Comparison of ENCODE assay signal across 8 cellular contexts in genomic region chr7:74850833-74851721, GRCh38. TPM values are rescaled to one million over a fixed set of nuclear protein-coding genes. Genes with fewer than 3 reads are reported as not detected.
DNase-seq lines count a peak whose midpoint lies in the region; ATAC-seq, FAIRE-seq and TF ChIP-seq lines count a peak whose summit lies in the region.
"Not testable (repeated sequence)": the region's sequence is repeated elsewhere in the genome, so short reads cannot be mapped to it uniquely, and the experiment has no call there.

TSS of gene GTF2IRD2 (minus strand) at chr7:74851605. CDS start at chr7:74836378, 15,227 bp downstream.

- not testable (repeated sequence) for H2BK5ac ChIP-seq in H1 (ENCODE audit: low read depth, low read length)

- not testable (repeated sequence) for TF ChIP-seq POLR2A in H1 (IDR thresholded peaks at IDR 0.05; ENCODE audit: control extremely low read depth in 1 of 2, low read depth in 2 of 2, low read length in 2 of 2)

- not testable (repeated sequence) for H3K79me1 ChIP-seq in H1 (ENCODE audit: low read depth, low read length)

- H3K23ac ChIP-seq in H1 (ENCODE audit: insufficient read length), result not testable (repeated sequence)

- H3K9ac ChIP-seq in H1 (replicated peaks in 1 of 4; ENCODE audit: extremely low read depth in 1 of 4, low read depth in 3 of 4, low read length in 3 of 4), result peak within 1 kb of the TSS in 1 of 4 experiments; percentile 79; a peak in 1 of 7 replicates

- H3K27me3 Mint-ChIP-seq in activated CD4-positive, alpha-beta memory T cell treated with anti-CD3 and anti-CD28 coated beads, Interleukin-2, amount 10 ng/mL, durations not matched to agents 7 days and 5 days; stimulated activated naive B cell treated with anti-CD40 and anti-IgM and Interleukin-4, amounts not matched to agents 10 μg/mL and 1 μg/mL and 100 μg/mL, for 72 hours: not testable (repeated sequence)

- not testable (repeated sequence) for DNase-seq in LNCaP clone FGC (ENCODE audit: low read depth); H1 (ENCODE audit: low read depth in 1 of 2, low spot score in 2 of 2); mesenteric fat pad (ENCODE audit: low spot score); stimulated activated naive B cell treated with anti-CD40 and anti-IgM and Interleukin-4, amounts not matched to agents 10 μg/mL and 1 μg/mL and 100 μg/mL, for 72 hours
- peak; percentile 81 for DNase-seq in activated CD4-positive, alpha-beta memory T cell treated with anti-CD3 and anti-CD28 coated beads, Interleukin-2, amount 10 ng/mL, durations not matched to agents 7 days and 5 days

- H3K27ac ChIP-seq in C4-2B, result peak within 1 kb of the TSS; percentile 87
- H3K27ac ChIP-seq in H1 (ENCODE audit: low read depth, low read length), result not testable (repeated sequence)

- H3K27ac Mint-ChIP-seq in activated CD4-positive, alpha-beta memory T cell treated with anti-CD3 and anti-CD28 coated beads, Interleukin-2, amount 10 ng/mL, durations not matched to agents 7 days and 5 days, result peak within 1 kb of the TSS; percentile 73
- peak within 1 kb of the TSS; percentile 82 for H3K27ac Mint-ChIP-seq in stimulated activated naive B cell treated with anti-CD40 and anti-IgM and Interleukin-4, amounts not matched to agents 10 μg/mL and 1 μg/mL and 100 μg/mL, for 72 hours

- peak within 1 kb of the TSS; percentile 68 for H3K4me3 Mint-ChIP-seq in activated CD4-positive, alpha-beta memory T cell treated with anti-CD3 and anti-CD28 coated beads, Interleukin-2, amount 10 ng/mL, durations not matched to agents 7 days and 5 days
- peak within 1 kb of the TSS; percentile 60 to 80 for H3K4me3 Mint-ChIP-seq in stimulated activated naive B cell treated with anti-CD40 and anti-IgM and Interleukin-4, amounts not matched to agents 10 μg/mL and 1 μg/mL and 100 μg/mL, for 72 hours

- H3K36me3 ChIP-seq in H1 (ENCODE audit: control insufficient read depth in 2 of 4, insufficient read depth in 4 of 4, low read length in 3 of 4), result not testable (repeated sequence)

- not testable (repeated sequence) for H2BK120ac ChIP-seq in H1 (replicated peaks; ENCODE audit: low read depth, low read length)

- H3K36me3 Mint-ChIP-seq in activated CD4-positive, alpha-beta memory T cell treated with anti-CD3 and anti-CD28 coated beads, Interleukin-2, amount 10 ng/mL, durations not matched to agents 7 days and 5 days (ENCODE audit: low read depth); stimulated activated naive B cell treated with anti-CD40 and anti-IgM and Interleukin-4, amounts not matched to agents 10 μg/mL and 1 μg/mL and 100 μg/mL, for 72 hours: not testable (repeated sequence)

- not testable (repeated sequence) for H3K4ac ChIP-seq in H1 (replicated peaks; ENCODE audit: insufficient read length, low read depth, low read length)

- not testable (repeated sequence) for H2AFZ ChIP-seq in H1 (ENCODE audit: low read length)

- not testable (repeated sequence) for H3K14ac ChIP-seq in H1 (ENCODE audit: insufficient read length)

- not testable (repeated sequence) for H4K5ac ChIP-seq in H1 (ENCODE audit: insufficient read length, low read depth, low read length)

- peak within 1 kb of the TSS; percentile 85; the same call in 1 of the 2 replicates for H4K8ac ChIP-seq in H1 (ENCODE audit: extremely low read depth, insufficient read depth, low read length)

- not testable (repeated sequence) for H3K9me3 Mint-ChIP-seq in activated CD4-positive, alpha-beta memory T cell treated with anti-CD3 and anti-CD28 coated beads, Interleukin-2, amount 10 ng/mL, durations not matched to agents 7 days and 5 days; stimulated activated naive B cell treated with anti-CD40 and anti-IgM and Interleukin-4, amounts not matched to agents 10 μg/mL and 1 μg/mL and 100 μg/mL, for 72 hours

- not testable (repeated sequence) for H3K18ac ChIP-seq in H1 (ENCODE audit: extremely low read depth, low read length)

- not testable (repeated sequence) for H4K20me1 ChIP-seq in H1 (replicated peaks in 1 of 2; ENCODE audit: control insufficient read depth in 1 of 2, insufficient read depth in 2 of 2, low read length in 2 of 2)

- CTCF ChIA-PET in activated CD4-positive, alpha-beta memory T cell treated with anti-CD3 and anti-CD28 coated beads, Interleukin-2, amount 10 ng/mL, durations not matched to agents 7 days and 5 days (lab: Charles Lee); H1 (lab: Charles Lee; ENCODE audit: partially characterized antibody): not testable (repeated sequence)

- H3K9me3 ChIP-seq in H1 (ENCODE audit: insufficient read depth in 2 of 2, low read depth in 1 of 2, low read length in 1 of 2), result not testable (repeated sequence)

- H3K79me2 ChIP-seq in H1 (ENCODE audit: control insufficient read depth in 1 of 2, insufficient read depth in 2 of 2, low read length in 2 of 2), result not testable (repeated sequence)

- not testable (repeated sequence) for H3K56ac ChIP-seq in H1 (replicated peaks; ENCODE audit: insufficient read length, low read depth, low read length)

- H3K4me3 ChIP-seq in LNCaP clone FGC (ENCODE audit: low read depth, low read length) (peak within 1 kb of the TSS; percentile 26; the same call in 1 of the 2 replicates), H1 (ENCODE audit: extremely low read depth in 1 of 4, insufficient read depth in 2 of 4, low read depth in 3 of 4, low read length in 4 of 4) (peak within 1 kb of the TSS in 2 of 4 experiments; percentile 25 to 30; a peak in 1 of 8 replicates)

- not testable (repeated sequence) for H2BK15ac ChIP-seq in H1 (ENCODE audit: low read length)

- FAIRE-seq in H1 (lab: Jason Lieb, UNC), result not testable (repeated sequence)

- H2BK20ac ChIP-seq in H1 (ENCODE audit: low read length), result not testable (repeated sequence)

- H2BK12ac ChIP-seq in H1 (ENCODE audit: low read depth, low read length), result not testable (repeated sequence)

- H3K23me2 ChIP-seq in H1 (ENCODE audit: low read depth, low read length), result not testable (repeated sequence)

- H3K4me1 ChIP-seq in H1 (replicated peaks in 1 of 4; ENCODE audit: control insufficient read depth in 3 of 4, insufficient read depth in 4 of 4, low read length in 3 of 4), result not testable (repeated sequence)

- WGBS in H1 (ENCODE audit: extremely low coverage in 1 of 2, insufficient coverage in 1 of 2, insufficient read length in 1 of 2, insufficient replicate concordance in 2 of 2, low coverage in 1 of 2, low lambda C conversion rate in 2 of 2, missing lambda C conversion rate in 1 of 2), 2 experiments, result no CpG with 5 or more reads among the region's 97 CpGs

- not testable (repeated sequence) for H3K4me2 ChIP-seq in H1 (ENCODE audit: insufficient read depth in 1 of 2, low read depth in 2 of 2, low read length in 2 of 2)

- not testable (repeated sequence) for H2AK5ac ChIP-seq in H1 (ENCODE audit: low read depth, low read length)

- H3K4me1 Mint-ChIP-seq in activated CD4-positive, alpha-beta memory T cell treated with anti-CD3 and anti-CD28 coated beads, Interleukin-2, amount 10 ng/mL, durations not matched to agents 7 days and 5 days; stimulated activated naive B cell treated with anti-CD40 and anti-IgM and Interleukin-4, amounts not matched to agents 10 μg/mL and 1 μg/mL and 100 μg/mL, for 72 hours: not testable (repeated sequence)

- POLR2A ChIA-PET in activated CD4-positive, alpha-beta memory T cell treated with anti-CD3 and anti-CD28 coated beads, Interleukin-2, amount 10 ng/mL, durations not matched to agents 7 days and 5 days (lab: Charles Lee); H1 (lab: Charles Lee; ENCODE audit: partially characterized antibody): not testable (repeated sequence)

- ATAC-seq in GM19372 (IDR thresholded peaks at IDR 0.05; ENCODE audit: low read depth, unreplicated experiment) (peak; percentile 88), HG02884 (IDR thresholded peaks at IDR 0.05; ENCODE audit: unreplicated experiment) (peak; percentile 76)
- ATAC-seq in stimulated activated naive B cell treated with anti-CD40 and anti-IgM and Interleukin-4, amounts not matched to agents 10 μg/mL and 1 μg/mL and 100 μg/mL, for 72 hours (replicated peaks), result peak; percentile 89 to 96

- TF ChIP-seq EP300 in H1 (IDR thresholded peaks at IDR 0.05; ENCODE audit: borderline replicate concordance in 1 of 2, low read depth in 2 of 2, low read length in 2 of 2), result not testable (repeated sequence)

- H4K91ac ChIP-seq in H1 (replicated peaks; ENCODE audit: insufficient read length, low read length), result not testable (repeated sequence)

- TF ChIP-seq CTCF in C4-2B (conservative IDR thresholded peaks at IDR 0.05), result peak; percentile 13; the same call in 1 of the 2 replicates
- TF ChIP-seq CTCF in LNCaP clone FGC (IDR thresholded peaks at IDR 0.05; ENCODE audit: control insufficient read depth, extremely low read depth, insufficient read depth); H1 (IDR thresholded peaks at IDR 0.05; ENCODE audit: control extremely low read depth in 1 of 3, insufficient read depth in 1 of 3, low read depth in 1 of 3, low read length in 3 of 3): not testable (repeated sequence)

- H3K27me3 ChIP-seq in H1 (replicated peaks in 1 of 4; ENCODE audit: control insufficient read depth in 3 of 4, extremely low read depth in 1 of 4, insufficient read depth in 3 of 4, low read length in 3 of 4), result not testable (repeated sequence)

- TF ChIP-seq RAD21 in H1 (IDR thresholded peaks at IDR 0.05 in 1 of 2, conservative IDR thresholded peaks at IDR 0.05 in 1 of 2; ENCODE audit: low read depth in 2 of 2, low read length in 2 of 2), result not testable (repeated sequence)

RNA-seq across cellular contexts. Expression of gene GTF2IRD2, which starts in this region (rescaled TPM):
- 1 to 10 TPM; 6.6 to 8.6 TPM for total RNA-seq in activated CD4-positive, alpha-beta memory T cell treated with anti-CD3 and anti-CD28 coated beads, Interleukin-2, amount 10 ng/mL, durations not matched to agents 7 days and 5 days
- 4.3 and 4.5 TPM in 2 replicates for total RNA-seq in H1 (2021; fragmentation: NEBNext Ultra II Directional; extraction: Animal tissue kit (Norgen Biotek cat#: 25700))
- polyA plus RNA-seq in H1 (2011; rRNA removed), result 4.1 and 5.9 TPM in 2 replicates
- 4.9 TPM for polyA plus RNA-seq in H1 (2011; cell fraction: cytosol; rRNA removed)
- 2.4 TPM for polyA plus RNA-seq in H1 (2011; cell fraction: nucleus; rRNA removed)
- 3.9 to 8.2 TPM (median 5.7 TPM) in 4 replicates for polyA plus RNA-seq in H1 (2012, experiment 1 of 2)
- polyA plus RNA-seq in H1 (2012, experiment 2 of 2), result 3.6 TPM
- polyA plus RNA-seq in H1 (2013, experiment 1 of 2), result 4.1 TPM
- polyA plus RNA-seq in H1 (2013, experiment 2 of 2), result 4.4 TPM
- polyA minus RNA-seq in H1 (2011; rRNA and poly(A)+ RNA removed), result 2.8 and 3.2 TPM in 2 replicates
- 1.4 TPM for polyA minus RNA-seq in H1 (2011; cell fraction: cytosol; rRNA and poly(A)+ RNA removed)
- polyA minus RNA-seq in H1 (2011; cell fraction: nucleus; rRNA and poly(A)+ RNA removed), result 0.60 TPM
- total RNA-seq in mesenteric fat pad, result 26.8 TPM
